ENCODE assay signal across 1 cellular context in the genomic region with DNA sequence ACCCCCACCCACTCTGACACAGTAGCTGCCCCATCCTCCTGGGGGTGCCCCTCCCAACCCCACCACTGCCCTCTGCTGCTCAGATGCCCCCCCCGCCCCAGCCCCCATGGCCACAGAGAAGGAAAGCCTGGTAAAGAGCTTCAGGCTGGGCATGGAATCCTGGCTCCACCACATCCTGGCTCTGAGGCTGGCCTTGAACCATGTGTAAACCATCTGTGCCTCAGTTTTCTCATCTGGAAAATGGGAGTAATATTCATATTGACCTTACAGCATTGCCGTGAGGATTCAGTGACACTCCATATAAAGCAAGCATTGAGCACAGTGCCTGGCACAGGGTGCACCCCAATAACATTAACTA.
TF ChIP-seq lines count a peak whose summit lies in the region.

No MANE protein-coding gene starts in this region.

TF ChIP-seq in GM23338, 12 proteins besides CTCF, POLR2A, EP300 and RAD21 (continued from another document):
- TF ChIP-seq, protein P1, sequence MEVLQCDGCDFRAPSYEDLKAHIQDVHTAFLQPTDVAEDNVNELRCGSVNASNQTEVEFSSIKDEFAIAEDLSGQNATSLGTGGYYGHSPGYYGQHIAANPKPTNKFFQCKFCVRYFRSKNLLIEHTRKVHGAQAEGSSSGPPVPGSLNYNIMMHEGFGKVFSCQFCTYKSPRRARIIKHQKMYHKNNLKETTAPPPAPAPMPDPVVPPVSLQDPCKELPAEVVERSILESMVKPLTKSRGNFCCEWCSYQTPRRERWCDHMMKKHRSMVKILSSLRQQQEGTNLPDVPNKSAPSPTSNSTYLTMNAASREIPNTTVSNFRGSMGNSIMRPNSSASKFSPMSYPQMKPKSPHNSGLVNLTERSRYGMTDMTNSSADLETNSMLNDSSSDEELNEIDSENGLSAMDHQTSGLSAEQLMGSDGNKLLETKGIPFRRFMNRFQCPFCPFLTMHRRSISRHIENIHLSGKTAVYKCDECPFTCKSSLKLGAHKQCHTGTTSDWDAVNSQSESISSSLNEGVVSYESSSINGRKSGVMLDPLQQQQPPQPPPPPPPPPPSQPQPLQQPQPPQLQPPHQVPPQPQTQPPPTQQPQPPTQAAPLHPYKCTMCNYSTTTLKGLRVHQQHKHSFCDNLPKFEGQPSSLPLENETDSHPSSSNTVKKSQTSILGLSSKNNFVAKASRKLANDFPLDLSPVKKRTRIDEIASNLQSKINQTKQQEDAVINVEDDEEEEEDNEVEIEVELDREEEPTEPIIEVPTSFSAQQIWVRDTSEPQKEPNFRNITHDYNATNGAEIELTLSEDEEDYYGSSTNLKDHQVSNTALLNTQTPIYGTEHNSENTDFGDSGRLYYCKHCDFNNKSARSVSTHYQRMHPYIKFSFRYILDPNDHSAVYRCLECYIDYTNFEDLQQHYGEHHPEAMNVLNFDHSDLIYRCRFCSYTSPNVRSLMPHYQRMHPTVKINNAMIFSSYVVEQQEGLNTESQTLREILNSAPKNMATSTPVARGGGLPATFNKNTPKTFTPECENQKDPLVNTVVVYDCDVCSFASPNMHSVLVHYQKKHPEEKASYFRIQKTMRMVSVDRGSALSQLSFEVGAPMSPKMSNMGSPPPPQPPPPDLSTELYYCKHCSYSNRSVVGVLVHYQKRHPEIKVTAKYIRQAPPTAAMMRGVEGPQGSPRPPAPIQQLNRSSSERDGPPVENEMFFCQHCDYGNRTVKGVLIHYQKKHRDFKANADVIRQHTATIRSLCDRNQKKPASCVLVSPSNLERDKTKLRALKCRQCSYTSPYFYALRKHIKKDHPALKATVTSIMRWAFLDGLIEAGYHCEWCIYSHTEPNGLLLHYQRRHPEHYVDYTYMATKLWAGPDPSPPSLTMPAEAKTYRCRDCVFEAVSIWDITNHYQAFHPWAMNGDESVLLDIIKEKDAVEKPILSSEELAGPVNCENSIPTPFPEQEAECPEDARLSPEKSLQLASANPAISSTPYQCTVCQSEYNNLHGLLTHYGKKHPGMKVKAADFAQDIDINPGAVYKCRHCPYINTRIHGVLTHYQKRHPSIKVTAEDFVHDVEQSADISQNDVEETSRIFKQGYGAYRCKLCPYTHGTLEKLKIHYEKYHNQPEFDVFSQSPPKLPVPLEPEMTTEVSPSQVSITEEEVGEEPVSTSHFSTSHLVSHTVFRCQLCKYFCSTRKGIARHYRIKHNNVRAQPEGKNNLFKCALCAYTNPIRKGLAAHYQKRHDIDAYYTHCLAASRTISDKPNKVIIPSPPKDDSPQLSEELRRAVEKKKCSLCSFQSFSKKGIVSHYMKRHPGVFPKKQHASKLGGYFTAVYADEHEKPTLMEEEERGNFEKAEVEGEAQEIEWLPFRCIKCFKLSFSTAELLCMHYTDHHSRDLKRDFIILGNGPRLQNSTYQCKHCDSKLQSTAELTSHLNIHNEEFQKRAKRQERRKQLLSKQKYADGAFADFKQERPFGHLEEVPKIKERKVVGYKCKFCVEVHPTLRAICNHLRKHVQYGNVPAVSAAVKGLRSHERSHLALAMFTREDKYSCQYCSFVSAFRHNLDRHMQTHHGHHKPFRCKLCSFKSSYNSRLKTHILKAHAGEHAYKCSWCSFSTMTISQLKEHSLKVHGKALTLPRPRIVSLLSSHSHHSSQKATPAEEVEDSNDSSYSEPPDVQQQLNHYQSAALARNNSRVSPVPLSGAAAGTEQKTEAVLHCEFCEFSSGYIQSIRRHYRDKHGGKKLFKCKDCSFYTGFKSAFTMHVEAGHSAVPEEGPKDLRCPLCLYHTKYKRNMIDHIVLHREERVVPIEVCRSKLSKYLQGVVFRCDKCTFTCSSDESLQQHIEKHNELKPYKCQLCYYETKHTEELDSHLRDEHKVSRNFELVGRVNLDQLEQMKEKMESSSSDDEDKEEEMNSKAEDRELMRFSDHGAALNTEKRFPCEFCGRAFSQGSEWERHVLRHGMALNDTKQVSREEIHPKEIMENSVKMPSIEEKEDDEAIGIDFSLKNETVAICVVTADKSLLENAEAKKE (CRISPR knock-in tag; IDR thresholded peaks at IDR 0.05) = no peak
- TF ChIP-seq CREB1 (CRISPR knock-in tag; IDR thresholded peaks at IDR 0.05; ENCODE audit: low read depth) (no peak), NANOG (IDR thresholded peaks at IDR 0.05; ENCODE audit: borderline replicate concordance) (no peak), EZH2 (IDR thresholded peaks at IDR 0.05; ENCODE audit: low read depth, unreplicated experiment) (no peak), STAT1 (IDR thresholded peaks at IDR 0.05; ENCODE audit: unreplicated experiment) (no peak), ZNF114 (CRISPR knock-in tag; IDR thresholded peaks at IDR 0.05) (no peak), EZH2phosphoT487 (IDR thresholded peaks at IDR 0.05; ENCODE audit: unreplicated experiment) (no peak), ZNF331 (CRISPR knock-in tag; IDR thresholded peaks at IDR 0.05; ENCODE audit: low read depth) (no peak), JUNB (IDR thresholded peaks at IDR 0.05; ENCODE audit: unreplicated experiment) (no peak)
- TF ChIP-seq, protein P2, sequence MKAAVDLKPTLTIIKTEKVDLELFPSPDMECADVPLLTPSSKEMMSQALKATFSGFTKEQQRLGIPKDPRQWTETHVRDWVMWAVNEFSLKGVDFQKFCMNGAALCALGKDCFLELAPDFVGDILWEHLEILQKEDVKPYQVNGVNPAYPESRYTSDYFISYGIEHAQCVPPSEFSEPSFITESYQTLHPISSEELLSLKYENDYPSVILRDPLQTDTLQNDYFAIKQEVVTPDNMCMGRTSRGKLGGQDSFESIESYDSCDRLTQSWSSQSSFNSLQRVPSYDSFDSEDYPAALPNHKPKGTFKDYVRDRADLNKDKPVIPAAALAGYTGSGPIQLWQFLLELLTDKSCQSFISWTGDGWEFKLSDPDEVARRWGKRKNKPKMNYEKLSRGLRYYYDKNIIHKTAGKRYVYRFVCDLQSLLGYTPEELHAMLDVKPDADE (IDR thresholded peaks at IDR 0.05) = no peak
TF ChIP-seq in GM23338: peak in this region for 0.
